Comparison of ENCODE assay signal across 8 cellular contexts in genomic region chr4:147617841-147618421, GRCh38. TPM values are rescaled to one million over a fixed set of nuclear protein-coding genes. Genes with fewer than 3 reads are reported as not detected.
DNase-seq lines count a peak whose midpoint lies in the region; ATAC-seq, FAIRE-seq and TF ChIP-seq lines count a peak whose summit lies in the region.

No MANE protein-coding gene starts in this region.

- BruUV-seq in PC-3 (replicated peaks; lab: Mats Ljungman, UMichigan), result no TSS peak

- H3K27me3 ChIP-seq in HAP-1 (ENCODE audit: low read depth) (no peaks in the 10 kb centered on the region), PC-3 (ENCODE audit: low read length) (no peaks in the 10 kb centered on the region), esophagus muscularis mucosa (no peaks in the 10 kb centered on the region), parathyroid adenoma (ENCODE audit: control insufficient read depth, insufficient read depth, low read length) (no peaks in the 10 kb centered on the region)

- CTCF ChIA-PET in PC-3 (lab: Charles Lee), result interaction anchor here (0.6 kb wide), 1 partner anchor 137 kb away, joined by 3 read pairs; the partner anchor contains the start of gene EDNRA

- no peaks in the 10 kb centered on the region for H4K20me1 ChIP-seq in PC-3 (ENCODE audit: low read length)

- intact Hi-C loops in PC-3 (cut with micrococcal nuclease), result loop anchor here (5.0 kb wide), 1 partner anchor 64 kb away; the partner anchor contains the start of gene PRMT9
- intact Hi-C loops in esophagus muscularis mucosa (cut with DNase I), result no loop called here

- H3K4me2 ChIP-seq in PC-3 (ENCODE audit: low read length) (peak overlapping the region; percentile 86), parathyroid adenoma (ENCODE audit: low read length) (peak overlapping the region; percentile 92)

- in situ Hi-C loops in HAP-1 (cut with MboI; ENCODE audit: low sequenced_read_pairs), result loop anchor here (10.0 kb wide), 1 partner anchor 247 kb away; no protein-coding TSS in a partner anchor

- H3K79me2 ChIP-seq in PC-3 (ENCODE audit: low read length) (peaks cover 52% of the 10 kb centered on the region), parathyroid adenoma (peaks cover 19% of the 10 kb centered on the region)

- H3K36me3 ChIP-seq in HAP-1 (replicated peaks), result no peaks in the 10 kb centered on the region; the same call in 1 of the 2 replicates
- H3K36me3 ChIP-seq in PC-3 (ENCODE audit: low read depth, low read length), result 0 out of 2 replicates have a peak, but pooled peaks cover 2% of the 10 kb centered on the region
- peaks cover 0 to 6% (median 4%) of the 10 kb centered on the region in 4 donors for H3K36me3 ChIP-seq in esophagus muscularis mucosa
- no peaks in the 10 kb centered on the region for H3K36me3 ChIP-seq in parathyroid adenoma (ENCODE audit: control insufficient read depth, insufficient read depth, low read length)

- TF ChIP-seq POLR2A in GM12891 (IDR thresholded peaks at IDR 0.05; ENCODE audit: low read depth, low read length) (no peak), esophagus muscularis mucosa (IDR thresholded peaks at IDR 0.05; ENCODE audit: low read depth) (no peak)

- no peaks in the 10 kb centered on the region for H3K9me3 ChIP-seq in HAP-1
- no peaks in the 10 kb centered on the region for H3K9me3 ChIP-seq in PC-3 (ENCODE audit: low read length)
- H3K9me3 ChIP-seq in esophagus muscularis mucosa, result no peaks in the 10 kb centered on the region
- no peaks in the 10 kb centered on the region for H3K9me3 ChIP-seq in parathyroid adenoma (ENCODE audit: control insufficient read depth, low read length)

- FAIRE-seq in GM12891 (lab: Jason Lieb, UNC), result no peak

- H3F3A ChIP-seq in PC-3 (ENCODE audit: low read length, unreplicated experiment), result no peaks in the 10 kb centered on the region

- DNase-seq in GM12891 (ENCODE audit: insufficient read length, low spot score), result no peak
- no peak for DNase-seq in HAP-1 (ENCODE audit: low spot score in 2 of 2)
- DNase-seq in PC-3, result peak; percentile 26
- peak; percentile 55 for DNase-seq in esophagus muscularis mucosa (ENCODE audit: extremely low spot score)
- no peak for DNase-seq in UCSD-AML1 (lab: John Stamatoyannopoulos, UW; ENCODE audit: unreplicated experiment)
- no peak for DNase-seq in stimulated activated CD4-positive, alpha-beta T cell treated with anti-CD3 and anti-CD28 coated beads, Interleukin-4, amount 100 ng/mL, for 1 hour
- DNase-seq in activated CD4-positive, CD25-positive, alpha-beta regulatory T cell (lab: John Stamatoyannopoulos, UW), result no peak

- peak; percentile 8 for ATAC-seq in PC-3

- no peaks in the 10 kb centered on the region for H3K9me2 ChIP-seq in PC-3 (replicated peaks; ENCODE audit: low read length)

- H3K9ac ChIP-seq in PC-3 (ENCODE audit: low read length) (peak overlapping the region; percentile 82), parathyroid adenoma (peak overlapping the region; percentile 67)

- peak overlapping the region; percentile 65 for H3K27ac ChIP-seq in PC-3 (ENCODE audit: low read length)
- H3K27ac ChIP-seq in esophagus muscularis mucosa (replicated peaks in 1 of 4), result peak overlapping the region; percentile 72 to 85 (median 80)
- H3K27ac ChIP-seq in parathyroid adenoma, result peak overlapping the region; percentile 96

- no peak for TF ChIP-seq CTCF in PC-3 (conservative IDR thresholded peaks at IDR 0.05; ENCODE audit: low read depth, low read length)
- TF ChIP-seq CTCF in esophagus muscularis mucosa (IDR thresholded peaks at IDR 0.05), result no peak
- TF ChIP-seq CTCF in parathyroid adenoma (IDR thresholded peaks at IDR 0.05), result no peak

- H3K4me3 ChIP-seq in HAP-1 (peak overlapping the region; percentile 91), PC-3 (ENCODE audit: low read length) (peak overlapping the region; percentile 91), esophagus muscularis mucosa (peak overlapping the region; percentile 63 to 92 (median 70)), parathyroid adenoma (ENCODE audit: low read depth, low read length) (peak overlapping the region; percentile 97)

- POLR2A ChIA-PET in PC-3 (lab: Charles Lee; ENCODE audit: unreplicated experiment), result interaction anchor here (0.6 to 0.7 kb wide), 3 partner anchors 12 to 589 kb away, joined by 3 read pairs; no protein-coding TSS in a partner anchor

- H3K4me1 ChIP-seq in HAP-1, result peaks cover 16% of the 10 kb centered on the region
- H3K4me1 ChIP-seq in PC-3 (ENCODE audit: insufficient read depth, low read length), result peaks cover 17% of the 10 kb centered on the region
- H3K4me1 ChIP-seq in esophagus muscularis mucosa, result peaks cover 19 to 51% (median 43%) of the 10 kb centered on the region in 4 donors
- H3K4me1 ChIP-seq in parathyroid adenoma, result no peaks in the 10 kb centered on the region

- 5% methylated on average over 15 of the region's 15 CpGs for WGBS in esophagus muscularis mucosa

- no peak for TF ChIP-seq EP300 in esophagus muscularis mucosa (IDR thresholded peaks at IDR 0.05)

- peak overlapping the region; percentile 91 for H2AFZ ChIP-seq in PC-3 (ENCODE audit: low read length)
- peak overlapping the region; percentile 78 for H2AFZ ChIP-seq in parathyroid adenoma

TF ChIP-seq in GM12891, 5 proteins besides CTCF, POLR2A, EP300 and RAD21:
- TF ChIP-seq PAX5 (IDR thresholded peaks at IDR 0.05; ENCODE audit: insufficient read depth, low read length, severe bottlenecking), result no peak
- peak; percentile 36 for TF ChIP-seq SPI1 (IDR thresholded peaks at IDR 0.05; ENCODE audit: low read depth, low read length)
- no peak for TF ChIP-seq POLR2AphosphoS5 (IDR thresholded peaks at IDR 0.05; ENCODE audit: low read depth, low read length)
- no peak for TF ChIP-seq POU2F2 (IDR thresholded peaks at IDR 0.05; ENCODE audit: low read depth, low read length)
- no peak for TF ChIP-seq TAF1 (IDR thresholded peaks at IDR 0.05; ENCODE audit: low read depth, low read length)

RNA-seq across cellular contexts. Expression of gene TMEM184C, which starts 0.7 kb away (rescaled TPM):
- 7.1 TPM for polyA plus RNA-seq in GM12891 (2012; ENCODE audit: low read depth, missing spikeins)
- 17.5 and 19.8 TPM in 2 replicates for total RNA-seq in PC-3 (2014; rRNA removed)
- 10 to 100 TPM; 15.4 to 22.1 (median 16.6) TPM for total RNA-seq in esophagus muscularis mucosa

Comparison
In these comparisons a context has a peak if more than half of its experiments do, and no peak if none do; other contexts are left out.
1. DNase-seq: peak in PC-3 (single experiment) and esophagus muscularis mucosa (single experiment); none in GM12891 (single experiment), HAP-1 (0 of 2), UCSD-AML1 (single experiment), stimulated activated CD4-positive, alpha-beta T cell treated with anti-CD3 and anti-CD28 coated beads, Interleukin-4, amount 100 ng/mL, for 1 hour (single experiment) and activated CD4-positive, CD25-positive, alpha-beta regulatory T cell (0 of 4).
2. Peak in every context shown above with its lines, with median percentiles within 50 percentile points of each other: H3K4me3 ChIP-seq and H3K27ac ChIP-seq.